9 cellular contexts compared by ENCODE assay signal in the genomic region with DNA sequence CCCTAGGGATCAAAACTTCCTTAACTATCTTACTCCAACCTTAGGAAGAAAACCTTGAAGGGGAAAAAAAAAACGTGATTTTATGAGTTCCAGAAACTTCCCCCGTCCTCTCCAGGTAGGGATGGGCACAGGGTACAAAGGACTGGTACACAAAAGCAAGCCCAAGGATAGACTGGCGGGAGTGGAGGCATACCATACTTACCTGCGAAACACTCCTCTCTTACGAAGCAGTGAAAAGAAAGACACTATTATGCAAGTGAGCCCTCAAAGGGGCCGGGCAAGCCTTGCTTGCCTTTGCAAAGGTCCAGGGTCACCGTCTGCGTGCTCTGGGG. TPM values are rescaled to one million over a fixed set of nuclear protein-coding genes. Genes with fewer than 3 reads are reported as not detected.
DNase-seq lines count a peak whose midpoint lies in the region; ATAC-seq, FAIRE-seq and TF ChIP-seq lines count a peak whose summit lies in the region.
"Had no signal": no experiment of that assay in that cellular context is flagged by ENCODE, and none has a peak within 500 bp of the region (broad histone marks: within the 10 kb centered on the region; RNA-seq: fewer than 3 reads in every experiment).

No MANE protein-coding gene starts in this region.

- H3K4me1 ChIP-seq in ES-I3 (ENCODE audit: insufficient read depth, low read length) (no peaks in the 10 kb centered on the region), prostate gland (replicated peaks) (no peaks in the 10 kb centered on the region)

- ATAC-seq in T-helper 17 cell (no peak), Right ventricle myocardium superior (ENCODE audit: poor library complexity) (peak; percentile 47), GM21576 (IDR thresholded peaks at IDR 0.05; ENCODE audit: unreplicated experiment) (no peak)

- H3K9me3 ChIP-seq in ES-I3 (ENCODE audit: control insufficient read depth, insufficient read depth, low read length) (no peaks in the 10 kb centered on the region), T-helper 17 cell (ENCODE audit: control insufficient read depth, low read length, poor library complexity, severe bottlenecking) (no peaks in the 10 kb centered on the region), prostate gland (no peaks in the 10 kb centered on the region)

- peaks cover 7% of the 10 kb centered on the region for H3K27me3 Mint-ChIP-seq in T-helper 17 cell

- peak overlapping the region; percentile 41 to 44 for H3K4me3 ChIP-seq in prostate gland

- H3K27ac Mint-ChIP-seq in T-helper 17 cell: peak overlapping the region; percentile 34

- H3K36me3 Mint-ChIP-seq in T-helper 17 cell (ENCODE audit: low read depth): peaks cover 4% of the 10 kb centered on the region

- no peaks in the 10 kb centered on the region for H3K27me3 ChIP-seq in prostate gland (replicated peaks; ENCODE audit: insufficient read depth)

- TF ChIP-seq CTCF in prostate gland (IDR thresholded peaks at IDR 0.05): no peak

- H3K9ac ChIP-seq in ES-I3 (ENCODE audit: low read depth, low read length): peak overlapping the region; percentile 87

- H3K27ac ChIP-seq in prostate gland: peak overlapping the region; percentile 51

- in situ Hi-C loops in KBM-7 (cut with MboI; ENCODE audit: low pct_unique_long_range_greater_than_20kb, low sequenced_read_pairs): no loop called here

- no peak for DNase-seq in T-helper 17 cell
- DNase-seq in Right ventricle myocardium superior: no peak
- no peak for DNase-seq in prostate gland (ENCODE audit: low spot score)
- DNase-seq in KBM-7: no peak
- DNase-seq in NCI-H2081 treated with DMSO at 0.1 percent for 48 hours (lab: John Stamatoyannopoulos, UW): no peak
- no peak for DNase-seq in GM19239 (ENCODE audit: insufficient read length, low spot score)

- FAIRE-seq in GM19239 (lab: Jason Lieb, UNC): no peak
- FAIRE-seq: GM12891 had no signal

- no peak for TF ChIP-seq POLR2A in prostate gland (IDR thresholded peaks at IDR 0.05)

- intact Hi-C loops in Right ventricle myocardium superior (cut with DNase I) (no loop called here), prostate gland (cut with DNase I) (loop anchor here (10.0 kb wide), 1 partner anchor 121 kb away; no protein-coding TSS in a partner anchor)

- peaks cover 6% of the 10 kb centered on the region for H3K4me1 Mint-ChIP-seq in T-helper 17 cell

- WGBS in prostate gland: 8% methylated on average over 6 of the region's 8 CpGs

- peak overlapping the region; percentile 94 for H3K4me3 Mint-ChIP-seq in T-helper 17 cell

- peaks cover 4% of the 10 kb centered on the region; the same call in 1 of the 2 replicates for H3K36me3 ChIP-seq in ES-I3 (ENCODE audit: insufficient read depth, low read length)
- no peaks in the 10 kb centered on the region for H3K36me3 ChIP-seq in prostate gland

RNA-seq across cellular contexts. Expression of a gene that starts 0.7 kb away (rescaled TPM):
- 1 to 10 TPM in 1 of 2 donors, under 1 TPM in 1; 0.68 to 1.2 TPM for total RNA-seq in T-helper 17 cell
- 4.2 TPM for total RNA-seq in Right ventricle myocardium superior
- total RNA-seq in prostate gland: 10 to 100 TPM; 26.1 to 34.9 TPM

RNA-seq across cellular contexts. Expression of a gene that starts 8.0 kb away (rescaled TPM):
- total RNA-seq in T-helper 17 cell (not detected), Right ventricle myocardium superior (8.6 TPM), prostate gland (1 to 10 TPM; 4.8 to 5.1 TPM)

RNA-seq across cellular contexts. Expression of a gene that starts 51.2 kb away (rescaled TPM):
- not detected for total RNA-seq in T-helper 17 cell
- total RNA-seq in Right ventricle myocardium superior: 0.16 TPM
- not detected for total RNA-seq in prostate gland
